24 cellular contexts compared by ENCODE assay signal in genomic region chr6:155586036-155586557, GRCh38.
A peak's percentile ranks its signal among the peaks of the same experiment; 100 is the strongest.
DNase-seq lines count a peak whose midpoint lies in the region; ATAC-seq, FAIRE-seq and TF ChIP-seq lines count a peak whose summit lies in the region.
"Had no signal": no experiment of that assay in that cellular context is flagged by ENCODE, and none has a peak within 500 bp of the region (broad histone marks: within the 10 kb centered on the region; RNA-seq: fewer than 3 reads in every experiment).

No MANE protein-coding gene starts in this region.

- H3K36me3 ChIP-seq in HepG2 (replicated peaks in 1 of 2; ENCODE audit: control insufficient read depth in 1 of 2, insufficient read depth in 2 of 2, low read length in 2 of 2) (no peaks in the 10 kb centered on the region), right lobe of liver (no peaks in the 10 kb centered on the region)
- H3K36me3 ChIP-seq: BLaER1 treated with 17β-estradiol and CSF1 and Interleukin-3, amounts not matched to agents 10 nM and 100 nM had no signal

- H3K9me3 Mint-ChIP-seq in WTC11 (peaks cover 33% of the 10 kb centered on the region), memory B cell (peaks cover 4% of the 10 kb centered on the region), nephron progenitor cell (peaks cover 5% of the 10 kb centered on the region)
- H3K9me3 Mint-ChIP-seq: HFFc6 had no signal

- in situ Hi-C loops in HepG2 (cut with HindIII; ENCODE audit: extremely low pct_ligation_motif_present, low pct_unique_long_range_greater_than_20kb): no loop called here

- no peak for TF ChIP-seq CTCF in HepG2 (CRISPR knock-in tag; IDR thresholded peaks at IDR 0.05)
- no peak for TF ChIP-seq CTCF in right lobe of liver (IDR thresholded peaks at IDR 0.05)
- no peak for TF ChIP-seq CTCF in WTC11 (IDR thresholded peaks at IDR 0.05)
- no peak for TF ChIP-seq CTCF in nephron progenitor cell (IDR thresholded peaks at IDR 0.05)

- H3K4me1 ChIP-seq in HepG2 (ENCODE audit: insufficient read depth, low read length): no peaks in the 10 kb centered on the region
- H3K4me1 ChIP-seq in right lobe of liver: no peaks in the 10 kb centered on the region
- H3K4me1 ChIP-seq: A549 had no signal

- H3K4me3 Mint-ChIP-seq in WTC11: no peak overlapping the region
- H3K4me3 Mint-ChIP-seq in memory B cell: no peak overlapping the region
- H3K4me3 Mint-ChIP-seq in nephron progenitor cell: no peak overlapping the region
- H3K4me3 Mint-ChIP-seq: B cell; CD4-positive, CD25-positive, alpha-beta regulatory T cell; CD8-positive, alpha-beta memory T cell; HFFc6 had no signal

- peak overlapping the region; percentile 51; the same call in 1 of the 2 replicates for H3K27ac Mint-ChIP-seq in WTC11
- no peak overlapping the region for H3K27ac Mint-ChIP-seq in memory B cell
- H3K27ac Mint-ChIP-seq in nephron progenitor cell: no peak overlapping the region
- H3K27ac Mint-ChIP-seq: B cell; CD4-positive, CD25-positive, alpha-beta regulatory T cell; CD8-positive, alpha-beta memory T cell; HFFc6 had no signal

- no peaks in the 10 kb centered on the region for H3K79me2 ChIP-seq in HepG2 (ENCODE audit: insufficient read depth, low read length)

- no peak overlapping the region for H3K4me3 ChIP-seq in HepG2 (replicated peaks in 1 of 3; ENCODE audit: insufficient read depth in 1 of 3, low read depth in 2 of 3, low read length in 3 of 3)
- no peak overlapping the region for H3K4me3 ChIP-seq in right lobe of liver
- H3K4me3 ChIP-seq: A549; BLaER1 treated with 17β-estradiol and CSF1 and Interleukin-3, amounts not matched to agents 10 nM and 100 nM; GM23248 had no signal

- TF ChIP-seq POLR2A in HepG2 (IDR thresholded peaks at IDR 0.05; ENCODE audit: insufficient read depth in 1 of 2, low read depth in 2 of 2, low read length in 2 of 2) (no peak), right lobe of liver (IDR thresholded peaks at IDR 0.05) (no peak)

- H3K9ac ChIP-seq in HepG2 (ENCODE audit: insufficient read depth, low read depth, low read length): no peak overlapping the region
- H3K9ac ChIP-seq: BLaER1 treated with 17β-estradiol and CSF1 and Interleukin-3, amounts not matched to agents 10 nM and 100 nM; GM23248 had no signal

- no peaks in the 10 kb centered on the region for H3K9me3 ChIP-seq in HepG2 (ENCODE audit: low read length)
- no peaks in the 10 kb centered on the region for H3K9me3 ChIP-seq in right lobe of liver
- H3K9me3 ChIP-seq: A549 had no signal

- ATAC-seq in HepG2 (no peak), right lobe of liver (no peak), WTC11 (no peak), memory B cell (ENCODE audit: low read depth) (peak; percentile 45)
- ATAC-seq: A549 had no signal

- H4K20me1 ChIP-seq in HepG2 (ENCODE audit: insufficient read depth, low read length): no peaks in the 10 kb centered on the region
- H4K20me1 ChIP-seq: BLaER1 treated with 17β-estradiol and CSF1 and Interleukin-3, amounts not matched to agents 10 nM and 100 nM had no signal

- H3K4me1 Mint-ChIP-seq in WTC11: peaks cover 14% of the 10 kb centered on the region
- H3K4me1 Mint-ChIP-seq in memory B cell: peaks cover 9% of the 10 kb centered on the region
- H3K4me1 Mint-ChIP-seq in nephron progenitor cell: no peaks in the 10 kb centered on the region
- H3K4me1 Mint-ChIP-seq: CD4-positive, CD25-positive, alpha-beta regulatory T cell; CD8-positive, alpha-beta memory T cell had no signal

- no peak for TF ChIP-seq EP300 in HepG2 (IDR thresholded peaks at IDR 0.05; ENCODE audit: low read depth in 2 of 2, low read length in 2 of 2)
- no peak for TF ChIP-seq EP300 in HepG2 (CRISPR knock-in tag; IDR thresholded peaks at IDR 0.05; ENCODE audit: borderline replicate concordance)

- H3K27ac ChIP-seq in HepG2 (ENCODE audit: extremely low read length, insufficient read depth, low read length) (no peak overlapping the region), right lobe of liver (no peak overlapping the region)
- H3K27ac ChIP-seq: 22Rv1; A549; BLaER1 treated with 17β-estradiol and CSF1 and Interleukin-3, amounts not matched to agents 10 nM and 100 nM; GM23248 had no signal

- H3K27me3 Mint-ChIP-seq in WTC11 (ENCODE audit: low read depth) (no peaks in the 10 kb centered on the region), memory B cell (peaks cover under 1% of the 10 kb centered on the region), nephron progenitor cell (ENCODE audit: low read depth, poor library complexity) (peaks cover 7% of the 10 kb centered on the region)

- H3K4me2 ChIP-seq in HepG2 (ENCODE audit: low read depth, low read length): no peak overlapping the region
- H3K4me2 ChIP-seq: A549; BLaER1 treated with 17β-estradiol and CSF1 and Interleukin-3, amounts not matched to agents 10 nM and 100 nM had no signal

- 37% methylated on average over 3 of the region's 3 CpGs for WGBS in HepG2 (ENCODE audit: low lambda C conversion rate)
- 56% methylated on average over 3 of the region's 3 CpGs for WGBS in right lobe of liver (ENCODE audit: insufficient coverage, low coverage, low lambda C conversion rate, missing lambda C conversion rate)

- no peak for TF ChIP-seq RAD21 in HepG2 (CRISPR knock-in tag; IDR thresholded peaks at IDR 0.05)

- no TSS peak for BruUV-seq in HepG2 (replicated peaks; lab: Mats Ljungman, UMichigan)

- no peak for FAIRE-seq in HepG2 (lab: Jason Lieb, UNC)
- FAIRE-seq: A549, GM12891, GM19239, H54 had no signal

- H3K27me3 ChIP-seq in HepG2 (ENCODE audit: control insufficient read depth in 1 of 2, insufficient read depth in 2 of 2, low read length in 2 of 2) (no peaks in the 10 kb centered on the region), right lobe of liver (no peaks in the 10 kb centered on the region)
- H3K27me3 ChIP-seq: BLaER1 treated with 17β-estradiol and CSF1 and Interleukin-3, amounts not matched to agents 10 nM and 100 nM had no signal

- intact Hi-C loops in HepG2 (cut with micrococcal nuclease; ENCODE audit: unreplicated experiment): no loop called here
- intact Hi-C loops in right lobe of liver (cut with DNase I): no loop called here

- POLR2A ChIA-PET in HepG2 (lab: Yijun Ruan, JAX) (no interaction called here), WTC11 (lab: Charles Lee) (no interaction called here)

- no peak overlapping the region for H2AFZ ChIP-seq in HepG2 (ENCODE audit: low read length)
- H2AFZ ChIP-seq: GM23248 had no signal

- CTCF ChIA-PET in HepG2 (lab: Yijun Ruan, JAX; ENCODE audit: low intra/inter-chr PET ratio, low total read pairs): no interaction called here
- CTCF ChIA-PET in WTC11 (lab: Charles Lee): no interaction called here

- DNase-seq in HepG2 (ENCODE audit: low spot score) (no peak), right lobe of liver (no peak), WTC11 (ENCODE audit: low spot score) (no peak), memory B cell (ENCODE audit: low spot score in 2 of 2) (no peak), nephron progenitor cell (no peak), pons (ENCODE audit: low spot score) (no peak), C1 segment of cervical spinal cord (lab: John Stamatoyannopoulos, UW) (no peak)
- DNase-seq: CD4-positive, CD25-positive, alpha-beta regulatory T cell; CD8-positive, alpha-beta memory T cell; COR-L47; DMS 273 treated with DMSO at 0.1 percent for 48 hours; DMS53; DND-41; EL; GM23248; HCEC 1CT; HFFc6 had no signal

- H3K36me3 Mint-ChIP-seq in WTC11 (no peaks in the 10 kb centered on the region), memory B cell (no peaks in the 10 kb centered on the region), nephron progenitor cell (ENCODE audit: low read depth) (no peaks in the 10 kb centered on the region)
- H3K36me3 Mint-ChIP-seq: CD4-positive, CD25-positive, alpha-beta regulatory T cell; CD8-positive, alpha-beta memory T cell had no signal

TF ChIP-seq in HepG2, 621 proteins besides CTCF, POLR2A, EP300 and RAD21:
- TF ChIP-seq MAFK (conservative IDR thresholded peaks at IDR 0.05 in 1 of 2, IDR thresholded peaks at IDR 0.05 in 1 of 2; ENCODE audit: low read length in 2 of 2) (peak; percentile 29 to 59; a peak in 3 of 4 replicates), MAFF (IDR thresholded peaks at IDR 0.05; ENCODE audit: low read depth, low read length) (peak; percentile 55), ZNF569 (CRISPR knock-in tag; IDR thresholded peaks at IDR 0.05; ENCODE audit: borderline replicate concordance) (no peak)

TF ChIP-seq in WTC11, 78 proteins besides CTCF, POLR2A, EP300 and RAD21 (continues in another document):
- no peak for TF ChIP-seq ELF4 (CRISPR knock-in tag; IDR thresholded peaks at IDR 0.05; ENCODE audit: low read depth)
- TF ChIP-seq, protein P1, sequence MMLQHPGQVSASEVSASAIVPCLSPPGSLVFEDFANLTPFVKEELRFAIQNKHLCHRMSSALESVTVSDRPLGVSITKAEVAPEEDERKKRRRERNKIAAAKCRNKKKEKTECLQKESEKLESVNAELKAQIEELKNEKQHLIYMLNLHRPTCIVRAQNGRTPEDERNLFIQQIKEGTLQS (CRISPR knock-in tag; conservative IDR thresholded peaks at IDR 0.05): no peak
- TF ChIP-seq IRF2 (CRISPR knock-in tag; IDR thresholded peaks at IDR 0.05; ENCODE audit: borderline replicate concordance, low read depth): no peak
- no peak for TF ChIP-seq NFATC4 (CRISPR knock-in tag; IDR thresholded peaks at IDR 0.05)
- no peak for TF ChIP-seq SP1 (CRISPR knock-in tag; conservative IDR thresholded peaks at IDR 0.05)
- TF ChIP-seq, protein P2, sequence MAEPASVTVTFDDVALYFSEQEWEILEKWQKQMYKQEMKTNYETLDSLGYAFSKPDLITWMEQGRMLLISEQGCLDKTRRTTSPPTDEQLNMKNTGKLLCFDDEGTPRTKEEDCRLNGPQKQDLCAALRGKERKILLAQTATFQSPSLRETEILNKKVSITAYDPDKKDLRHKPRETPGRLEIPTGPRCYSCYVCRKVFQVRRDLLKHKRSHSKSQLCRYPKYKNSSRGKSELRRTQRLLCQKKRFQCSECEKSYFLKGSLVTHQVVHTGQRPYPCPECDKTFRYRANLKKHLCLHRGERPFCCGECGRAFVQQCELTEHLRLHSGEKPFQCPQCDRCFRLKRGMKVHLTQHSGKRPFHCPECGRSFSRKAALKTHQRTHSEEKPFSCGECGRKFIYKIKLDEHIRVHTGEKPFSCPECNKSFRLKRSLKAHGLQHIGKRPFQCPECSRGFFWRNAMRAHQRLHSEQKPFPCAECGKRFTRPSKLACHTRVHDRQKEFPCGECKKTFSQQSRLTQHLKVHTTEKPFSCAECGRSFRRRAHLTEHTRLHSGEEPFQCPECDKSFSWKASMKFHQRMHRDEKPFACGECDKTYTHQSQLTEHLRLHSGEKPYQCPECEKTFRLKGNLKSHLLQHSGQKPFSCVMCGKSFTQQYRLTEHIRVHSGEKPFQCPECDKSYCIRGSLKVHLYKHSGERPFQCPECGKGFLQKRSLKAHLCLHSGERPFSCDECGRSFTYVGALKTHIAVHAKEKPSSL (CRISPR knock-in tag; conservative IDR thresholded peaks at IDR 0.05): no peak
- TF ChIP-seq, protein P3, sequence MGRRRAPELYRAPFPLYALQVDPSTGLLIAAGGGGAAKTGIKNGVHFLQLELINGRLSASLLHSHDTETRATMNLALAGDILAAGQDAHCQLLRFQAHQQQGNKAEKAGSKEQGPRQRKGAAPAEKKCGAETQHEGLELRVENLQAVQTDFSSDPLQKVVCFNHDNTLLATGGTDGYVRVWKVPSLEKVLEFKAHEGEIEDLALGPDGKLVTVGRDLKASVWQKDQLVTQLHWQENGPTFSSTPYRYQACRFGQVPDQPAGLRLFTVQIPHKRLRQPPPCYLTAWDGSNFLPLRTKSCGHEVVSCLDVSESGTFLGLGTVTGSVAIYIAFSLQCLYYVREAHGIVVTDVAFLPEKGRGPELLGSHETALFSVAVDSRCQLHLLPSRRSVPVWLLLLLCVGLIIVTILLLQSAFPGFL (CRISPR knock-in tag; IDR thresholded peaks at IDR 0.05; ENCODE audit: borderline replicate concordance): no peak
